ENCODE assay signal across 1 cellular context in genomic region chr18:22170421-22171262, GRCh38.
TF ChIP-seq lines count a peak whose summit lies in the region.

No MANE protein-coding gene starts in this region.

TF ChIP-seq in HEK293, 187 proteins besides CTCF, POLR2A, EP300 and RAD21 (continued from another document):
- TF ChIP-seq HOXD13 (CRISPR knock-in tag; IDR thresholded peaks at IDR 0.05; ENCODE audit: borderline replicate concordance) (no peak), ZNF121 (tag by site-specific recombination; IDR thresholded peaks at IDR 0.05) (no peak), ZNF544 (tag by site-specific recombination; IDR thresholded peaks at IDR 0.05) (no peak), ZNF610 (tag by site-specific recombination; IDR thresholded peaks at IDR 0.05; ENCODE audit: borderline replicate concordance) (no peak), MYNN (tag by site-specific recombination; IDR thresholded peaks at IDR 0.05; ENCODE audit: borderline replicate concordance) (no peak), ZXDB (tag by site-specific recombination; IDR thresholded peaks at IDR 0.05) (0 out of 2 replicates have a peak, but pooled peaks have one; percentile 10), ZFP41 (tag by site-specific recombination; IDR thresholded peaks at IDR 0.05; ENCODE audit: borderline replicate concordance) (no peak), PBX3 (CRISPR knock-in tag; IDR thresholded peaks at IDR 0.05) (0 out of 2 replicates have a peak, but pooled peaks have one; percentile 28), KLF10 (tag by site-specific recombination; IDR thresholded peaks at IDR 0.05) (no peak), PRDM1 (tag by site-specific recombination; IDR thresholded peaks at IDR 0.05) (peak; percentile 66), ZEB2 (tag by site-specific recombination; IDR thresholded peaks at IDR 0.05) (no peak; the same call in 1 of the 2 replicates), ZNF558 (tag by site-specific recombination; IDR thresholded peaks at IDR 0.05) (no peak), ZBTB6 (tag by site-specific recombination; IDR thresholded peaks at IDR 0.05) (no peak), ZNF621 (tag by site-specific recombination; IDR thresholded peaks at IDR 0.05) (no peak), ZNF155 (tag by site-specific recombination; IDR thresholded peaks at IDR 0.05) (no peak), ZNF830 (tag by site-specific recombination; IDR thresholded peaks at IDR 0.05; ENCODE audit: low read depth) (no peak), ZNF654 (tag by site-specific recombination; IDR thresholded peaks at IDR 0.05; ENCODE audit: low read depth) (no peak), ZBTB1 (tag by site-specific recombination; IDR thresholded peaks at IDR 0.05) (no peak), KLF16 (tag by site-specific recombination; IDR thresholded peaks at IDR 0.05) (no peak), ZNF555 (tag by site-specific recombination; conservative IDR thresholded peaks at IDR 0.05) (no peak), GLI2 (tag by site-specific recombination; IDR thresholded peaks at IDR 0.05; ENCODE audit: borderline replicate concordance, low read depth) (no peak), YY2 (tag by site-specific recombination; IDR thresholded peaks at IDR 0.05) (no peak)
